In the genomic region with DNA sequence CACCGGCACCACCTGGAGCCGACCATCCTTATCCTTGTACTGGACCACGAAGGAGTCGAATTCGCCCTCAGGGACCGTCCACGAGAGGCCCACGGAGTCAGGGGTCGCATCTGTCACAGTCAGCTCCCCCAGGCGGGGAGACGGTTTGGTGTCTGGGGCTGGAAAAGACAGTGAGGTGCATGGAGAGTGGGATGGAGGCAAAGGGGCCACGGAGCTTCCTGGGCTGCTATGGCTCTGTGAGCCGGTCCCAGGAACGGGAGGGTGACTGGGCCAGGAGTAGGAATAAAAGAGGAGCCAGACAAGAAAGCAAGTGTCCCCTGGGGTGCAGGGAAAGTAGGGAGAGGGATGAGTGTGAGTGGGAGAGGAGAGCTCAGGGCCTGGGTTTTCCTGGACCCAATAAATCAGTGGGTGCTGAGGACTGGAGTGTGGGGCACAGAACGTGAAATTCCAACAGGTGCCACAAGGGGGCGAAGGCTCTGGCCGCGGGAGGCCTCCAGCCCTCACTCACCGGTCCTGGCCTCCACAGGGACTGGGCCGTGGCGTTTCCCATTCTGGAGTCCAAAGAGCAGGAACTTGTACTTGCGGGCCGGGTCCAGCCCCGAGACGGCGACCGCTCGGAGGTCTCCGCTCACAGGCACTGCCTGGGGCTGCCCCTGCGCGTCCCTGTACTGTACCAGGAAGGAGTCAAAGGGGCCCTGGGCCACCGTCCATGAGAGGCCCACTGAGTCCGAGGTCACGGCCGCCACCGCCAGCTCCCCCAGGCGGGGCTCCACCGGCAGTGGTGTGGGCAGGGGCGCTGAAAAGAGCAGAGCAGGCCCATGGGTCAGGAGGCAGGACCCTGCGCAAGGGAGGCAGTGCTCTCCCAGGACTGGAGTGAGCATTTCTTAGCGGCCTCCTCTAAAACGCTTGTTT, we compare ENCODE assay signal across 1 cellular context.
TF ChIP-seq lines count a peak whose summit lies in the region.

No MANE protein-coding gene starts in this region.

TF ChIP-seq in HepG2, 621 proteins besides CTCF, POLR2A, EP300 and RAD21 (continues in another document):
- TF ChIP-seq HDAC2 (CRISPR knock-in tag; IDR thresholded peaks at IDR 0.05) (peak; percentile 84), NFYC (CRISPR knock-in tag; IDR thresholded peaks at IDR 0.05) (no peak), ARHGAP35 (CRISPR knock-in tag; IDR thresholded peaks at IDR 0.05; ENCODE audit: borderline replicate concordance) (peak; percentile 59; the same call in 1 of the 2 replicates), HNRNPH1 (optimal IDR thresholded peaks at IDR 0.05; ENCODE audit: low read depth, low read length) (no peak), RFXAP (CRISPR knock-in tag; IDR thresholded peaks at IDR 0.05; ENCODE audit: borderline replicate concordance) (peak; percentile 59; the same call in 1 of the 2 replicates), ZMYM3 (CRISPR knock-in tag; IDR thresholded peaks at IDR 0.05) (peak; percentile 92), NFIC (IDR thresholded peaks at IDR 0.05; ENCODE audit: low read length) (no peak), GLI4 (CRISPR knock-in tag; IDR thresholded peaks at IDR 0.05; ENCODE audit: borderline replicate concordance) (peak; percentile 56; the same call in 1 of the 2 replicates), AHR (CRISPR knock-in tag; IDR thresholded peaks at IDR 0.05) (peak; percentile 53; the same call in 1 of the 2 replicates), ZNF83 (CRISPR knock-in tag; IDR thresholded peaks at IDR 0.05; ENCODE audit: borderline replicate concordance) (no peak), KLF16 (CRISPR knock-in tag; IDR thresholded peaks at IDR 0.05) (peak in 1 of 2 experiments; percentile 73; a peak in 1 of 4 replicates), JDP2 (CRISPR knock-in tag; IDR thresholded peaks at IDR 0.05; ENCODE audit: borderline replicate concordance) (no peak), THAP11 (CRISPR knock-in tag; IDR thresholded peaks at IDR 0.05) (peak; percentile 65), ZNF678 (CRISPR knock-in tag; IDR thresholded peaks at IDR 0.05) (no peak), MED8 (CRISPR knock-in tag; IDR thresholded peaks at IDR 0.05; ENCODE audit: insufficient replicate concordance) (no peak), ZNF10 (CRISPR knock-in tag; IDR thresholded peaks at IDR 0.05; ENCODE audit: borderline replicate concordance, low read depth) (no peak), ZNF333 (CRISPR knock-in tag; IDR thresholded peaks at IDR 0.05; ENCODE audit: borderline replicate concordance) (no peak), ZNF761 (CRISPR knock-in tag; conservative IDR thresholded peaks at IDR 0.05) (0 out of 2 replicates have a peak, but pooled peaks have one; percentile 65), FOXK1 (CRISPR knock-in tag; IDR thresholded peaks at IDR 0.05; ENCODE audit: borderline replicate concordance, low read depth) (0 out of 2 replicates have a peak, but pooled peaks have one; percentile 45), ZFAT (CRISPR knock-in tag; conservative IDR thresholded peaks at IDR 0.05) (no peak), ZNF124 (CRISPR knock-in tag; IDR thresholded peaks at IDR 0.05) (peak; percentile 90), PAWR (CRISPR knock-in tag; IDR thresholded peaks at IDR 0.05; ENCODE audit: borderline replicate concordance) (no peak), NFYB (CRISPR knock-in tag; IDR thresholded peaks at IDR 0.05) (no peak), MED13 (CRISPR knock-in tag; IDR thresholded peaks at IDR 0.05) (peak; percentile 77; the same call in 1 of the 2 replicates), ZNF816 (CRISPR knock-in tag; IDR thresholded peaks at IDR 0.05; ENCODE audit: borderline replicate concordance) (peak; percentile 66; the same call in 1 of the 2 replicates), SMAD3 (CRISPR knock-in tag; IDR thresholded peaks at IDR 0.05) (peak; percentile 74; the same call in 1 of the 2 replicates), ZNF564 (CRISPR knock-in tag; IDR thresholded peaks at IDR 0.05) (no peak), SYNCRIP (IDR thresholded peaks at IDR 0.05; ENCODE audit: insufficient read depth, low read depth, low read length) (no peak)
- TF ChIP-seq, protein P1, sequence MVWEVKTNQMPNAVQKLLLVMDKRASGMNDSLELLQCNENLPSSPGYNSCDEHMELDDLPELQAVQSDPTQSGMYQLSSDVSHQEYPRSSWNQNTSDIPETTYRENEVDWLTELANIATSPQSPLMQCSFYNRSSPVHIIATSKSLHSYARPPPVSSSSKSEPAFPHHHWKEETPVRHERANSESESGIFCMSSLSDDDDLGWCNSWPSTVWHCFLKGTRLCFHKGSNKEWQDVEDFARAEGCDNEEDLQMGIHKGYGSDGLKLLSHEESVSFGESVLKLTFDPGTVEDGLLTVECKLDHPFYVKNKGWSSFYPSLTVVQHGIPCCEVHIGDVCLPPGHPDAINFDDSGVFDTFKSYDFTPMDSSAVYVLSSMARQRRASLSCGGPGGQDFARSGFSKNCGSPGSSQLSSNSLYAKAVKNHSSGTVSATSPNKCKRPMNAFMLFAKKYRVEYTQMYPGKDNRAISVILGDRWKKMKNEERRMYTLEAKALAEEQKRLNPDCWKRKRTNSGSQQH (CRISPR knock-in tag; IDR thresholded peaks at IDR 0.05; ENCODE audit: low read depth), result no peak
- TF ChIP-seq, protein P2, sequence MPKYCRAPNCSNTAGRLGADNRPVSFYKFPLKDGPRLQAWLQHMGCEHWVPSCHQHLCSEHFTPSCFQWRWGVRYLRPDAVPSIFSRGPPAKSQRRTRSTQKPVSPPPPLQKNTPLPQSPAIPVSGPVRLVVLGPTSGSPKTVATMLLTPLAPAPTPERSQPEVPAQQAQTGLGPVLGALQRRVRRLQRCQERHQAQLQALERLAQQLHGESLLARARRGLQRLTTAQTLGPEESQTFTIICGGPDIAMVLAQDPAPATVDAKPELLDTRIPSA (CRISPR knock-in tag; IDR thresholded peaks at IDR 0.05; ENCODE audit: borderline replicate concordance), result no peak
- TF ChIP-seq, protein P3, sequence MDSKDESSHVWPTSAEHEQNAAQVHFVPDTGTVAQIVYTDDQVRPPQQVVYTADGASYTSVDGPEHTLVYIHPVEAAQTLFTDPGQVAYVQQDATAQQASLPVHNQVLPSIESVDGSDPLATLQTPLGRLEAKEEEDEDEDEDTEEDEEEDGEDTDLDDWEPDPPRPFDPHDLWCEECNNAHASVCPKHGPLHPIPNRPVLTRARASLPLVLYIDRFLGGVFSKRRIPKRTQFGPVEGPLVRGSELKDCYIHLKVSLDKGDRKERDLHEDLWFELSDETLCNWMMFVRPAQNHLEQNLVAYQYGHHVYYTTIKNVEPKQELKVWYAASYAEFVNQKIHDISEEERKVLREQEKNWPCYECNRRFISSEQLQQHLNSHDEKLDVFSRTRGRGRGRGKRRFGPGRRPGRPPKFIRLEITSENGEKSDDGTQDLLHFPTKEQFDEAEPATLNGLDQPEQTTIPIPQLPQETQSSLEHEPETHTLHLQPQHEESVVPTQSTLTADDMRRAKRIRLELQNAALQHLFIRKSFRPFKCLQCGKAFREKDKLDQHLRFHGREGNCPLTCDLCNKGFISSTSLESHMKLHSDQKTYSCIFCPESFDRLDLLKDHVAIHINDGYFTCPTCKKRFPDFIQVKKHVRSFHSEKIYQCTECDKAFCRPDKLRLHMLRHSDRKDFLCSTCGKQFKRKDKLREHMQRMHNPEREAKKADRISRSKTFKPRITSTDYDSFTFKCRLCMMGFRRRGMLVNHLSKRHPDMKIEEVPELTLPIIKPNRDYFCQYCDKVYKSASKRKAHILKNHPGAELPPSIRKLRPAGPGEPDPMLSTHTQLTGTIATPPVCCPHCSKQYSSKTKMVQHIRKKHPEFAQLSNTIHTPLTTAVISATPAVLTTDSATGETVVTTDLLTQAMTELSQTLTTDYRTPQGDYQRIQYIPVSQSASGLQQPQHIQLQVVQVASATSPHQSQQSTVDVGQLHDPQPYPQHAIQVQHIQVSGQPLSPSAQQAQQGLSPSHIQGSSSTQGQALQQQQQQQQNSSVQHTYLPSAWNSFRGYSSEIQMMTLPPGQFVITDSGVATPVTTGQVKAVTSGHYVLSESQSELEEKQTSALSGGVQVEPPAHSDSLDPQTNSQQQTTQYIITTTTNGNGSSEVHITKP (CRISPR knock-in tag; IDR thresholded peaks at IDR 0.05; ENCODE audit: low read depth), result peak; percentile 36; the same call in 1 of the 2 replicates
- TF ChIP-seq, protein P4, sequence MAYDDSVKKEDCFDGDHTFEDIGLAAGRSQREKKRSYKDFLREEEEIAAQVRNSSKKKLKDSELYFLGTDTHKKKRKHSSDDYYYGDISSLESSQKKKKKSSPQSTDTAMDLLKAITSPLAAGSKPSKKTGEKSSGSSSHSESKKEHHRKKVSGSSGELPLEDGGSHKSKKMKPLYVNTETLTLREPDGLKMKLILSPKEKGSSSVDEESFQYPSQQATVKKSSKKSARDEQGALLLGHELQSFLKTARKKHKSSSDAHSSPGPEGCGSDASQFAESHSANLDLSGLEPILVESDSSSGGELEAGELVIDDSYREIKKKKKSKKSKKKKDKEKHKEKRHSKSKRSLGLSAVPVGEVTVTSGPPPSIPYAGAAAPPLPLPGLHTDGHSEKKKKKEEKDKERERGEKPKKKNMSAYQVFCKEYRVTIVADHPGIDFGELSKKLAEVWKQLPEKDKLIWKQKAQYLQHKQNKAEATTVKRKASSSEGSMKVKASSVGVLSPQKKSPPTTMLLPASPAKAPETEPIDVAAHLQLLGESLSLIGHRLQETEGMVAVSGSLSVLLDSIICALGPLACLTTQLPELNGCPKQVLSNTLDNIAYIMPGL (CRISPR knock-in tag; IDR thresholded peaks at IDR 0.05; ENCODE audit: borderline replicate concordance in 1 of 2, low read depth in 1 of 2), result peak; percentile 98
- TF ChIP-seq, protein P5, sequence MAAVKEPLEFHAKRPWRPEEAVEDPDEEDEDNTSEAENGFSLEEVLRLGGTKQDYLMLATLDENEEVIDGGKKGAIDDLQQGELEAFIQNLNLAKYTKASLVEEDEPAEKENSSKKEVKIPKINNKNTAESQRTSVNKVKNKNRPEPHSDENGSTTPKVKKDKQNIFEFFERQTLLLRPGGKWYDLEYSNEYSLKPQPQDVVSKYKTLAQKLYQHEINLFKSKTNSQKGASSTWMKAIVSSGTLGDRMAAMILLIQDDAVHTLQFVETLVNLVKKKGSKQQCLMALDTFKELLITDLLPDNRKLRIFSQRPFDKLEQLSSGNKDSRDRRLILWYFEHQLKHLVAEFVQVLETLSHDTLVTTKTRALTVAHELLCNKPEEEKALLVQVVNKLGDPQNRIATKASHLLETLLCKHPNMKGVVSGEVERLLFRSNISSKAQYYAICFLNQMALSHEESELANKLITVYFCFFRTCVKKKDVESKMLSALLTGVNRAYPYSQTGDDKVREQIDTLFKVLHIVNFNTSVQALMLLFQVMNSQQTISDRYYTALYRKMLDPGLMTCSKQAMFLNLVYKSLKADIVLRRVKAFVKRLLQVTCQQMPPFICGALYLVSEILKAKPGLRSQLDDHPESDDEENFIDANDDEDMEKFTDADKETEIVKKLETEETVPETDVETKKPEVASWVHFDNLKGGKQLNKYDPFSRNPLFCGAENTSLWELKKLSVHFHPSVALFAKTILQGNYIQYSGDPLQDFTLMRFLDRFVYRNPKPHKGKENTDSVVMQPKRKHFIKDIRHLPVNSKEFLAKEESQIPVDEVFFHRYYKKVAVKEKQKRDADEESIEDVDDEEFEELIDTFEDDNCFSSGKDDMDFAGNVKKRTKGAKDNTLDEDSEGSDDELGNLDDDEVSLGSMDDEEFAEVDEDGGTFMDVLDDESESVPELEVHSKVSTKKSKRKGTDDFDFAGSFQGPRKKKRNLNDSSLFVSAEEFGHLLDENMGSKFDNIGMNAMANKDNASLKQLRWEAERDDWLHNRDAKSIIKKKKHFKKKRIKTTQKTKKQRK (IDR thresholded peaks at IDR 0.05; ENCODE audit: low read length), result no peak
- TF ChIP-seq, protein P6, sequence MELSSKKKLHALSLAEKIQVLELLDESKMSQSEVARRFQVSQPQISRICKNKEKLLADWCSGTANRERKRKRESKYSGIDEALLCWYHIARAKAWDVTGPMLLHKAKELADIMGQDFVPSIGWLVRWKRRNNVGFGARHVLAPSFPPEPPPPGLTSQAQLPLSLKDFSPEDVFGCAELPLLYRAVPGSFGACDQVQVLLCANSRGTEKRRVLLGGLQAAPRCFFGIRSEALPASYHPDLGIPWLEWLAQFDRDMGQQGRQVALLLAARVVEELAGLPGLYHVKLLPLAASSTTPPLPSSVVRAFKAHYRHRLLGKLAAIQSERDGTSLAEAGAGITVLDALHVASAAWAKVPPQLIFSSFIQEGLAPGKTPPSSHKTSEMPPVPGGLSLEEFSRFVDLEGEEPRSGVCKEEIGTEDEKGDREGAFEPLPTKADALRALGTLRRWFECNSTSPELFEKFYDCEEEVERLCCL (CRISPR knock-in tag; IDR thresholded peaks at IDR 0.05; ENCODE audit: borderline replicate concordance), result no peak; the same call in 1 of the 2 replicates
- TF ChIP-seq, protein P7, sequence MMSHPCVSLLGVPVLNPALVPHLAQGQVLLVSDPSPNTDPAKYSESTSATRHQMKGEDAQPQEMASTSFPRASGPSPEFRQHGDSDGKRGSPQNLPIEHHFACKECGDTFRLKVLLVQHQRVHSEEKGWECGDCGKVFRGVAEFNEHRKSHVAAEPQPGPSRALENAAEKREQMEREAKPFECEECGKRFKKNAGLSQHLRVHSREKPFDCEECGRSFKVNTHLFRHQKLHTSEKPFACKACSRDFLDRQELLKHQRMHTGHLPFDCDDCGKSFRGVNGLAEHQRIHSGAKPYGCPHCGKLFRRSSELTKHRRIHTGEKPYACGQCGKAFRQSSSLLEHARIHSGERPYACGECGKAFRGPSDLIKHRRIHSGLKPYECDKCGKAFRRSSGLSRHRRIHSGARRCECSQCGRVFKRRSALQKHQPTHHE (CRISPR knock-in tag; IDR thresholded peaks at IDR 0.05; ENCODE audit: borderline replicate concordance), result peak; percentile 92; the same call in 1 of the 2 replicates
